In genomic region chr20:547394-547793, GRCh38 we compare ENCODE assay signal across 35 cellular contexts.
"Had no signal": no experiment of that assay in that cellular context is flagged by ENCODE, and none has a peak within 500 bp of the region (broad histone marks: within the 10 kb centered on the region; RNA-seq: fewer than 3 reads in every experiment).

No MANE protein-coding gene starts in this region.

- H3K27me3 ChIP-seq: MG63 had no signal

- H3K9me3 ChIP-seq: MG63 had no signal

- H3K4me3 ChIP-seq: MG63 had no signal

- DNase-seq: MG63, MM.1S, MV-4-11, NCI-H1048, NCI-H1092, NCI-H1092 treated with DMSO at 0.1 percent for 48 hours, NCI-H1105, NCI-H1105 treated with DMSO at 0.1 percent for 48 hours, NCI-H1417, NCI-H1417 treated with DMSO at 0.1 percent for 48 hours, NCI-H1436, NCI-H1436 treated with DMSO at 0.1 percent for 48 hours, NCI-H146, NCI-H1694, NCI-H1694 treated with DMSO at 0.1 percent for 48 hours, NCI-H187, NCI-H187 treated with DMSO at 0.1 percent for 48 hours, NCI-H1930, NCI-H2029, NCI-H2029 treated with DMSO at 0.1 percent for 48 hours, NCI-H2081, NCI-H2081 treated with DMSO at 0.1 percent for 48 hours, NCI-H2107, NCI-H2171, NCI-H2171 treated with DMSO at 0.1 percent for 48 hours, NCI-H2227 treated with DMSO at 0.1 percent for 48 hours, NCI-H226, NCI-H345, NCI-H446, NCI-H446 treated with DMSO at 0.1 percent for 48 hours, NCI-H510A, NCI-H510A treated with DMSO at 0.1 percent for 48 hours, NCI-H524, NCI-H524 treated with DMSO at 0.1 percent for 48 hours, NCI-H526 had no signal
